8 cellular contexts compared by ENCODE assay signal in genomic region chr1:146443871-146444222, GRCh38.
DNase-seq lines count a peak whose midpoint lies in the region; ATAC-seq and TF ChIP-seq lines count a peak whose summit lies in the region.
"Not testable (repeated sequence)": the region's sequence is repeated elsewhere in the genome, so short reads cannot be mapped to it uniquely, and the experiment has no call there.

No MANE protein-coding gene starts in this region.

- peak in 1 of 6 experiments; percentile 3 for TF ChIP-seq CTCF in Peyer's patch (IDR thresholded peaks at IDR 0.05)

- not testable (repeated sequence) for TF ChIP-seq POLR2A in Peyer's patch (IDR thresholded peaks at IDR 0.05)

- intact Hi-C loops in Right ventricle myocardium inferior (cut with DNase I); aorta (cut with DNase I): not testable (repeated sequence)

- peak overlapping the region in 2 of 4 donors; percentile 42 to 43 for H3K4me3 ChIP-seq in Peyer's patch
- H3K4me3 ChIP-seq in mucosa of rectum (ENCODE audit: low read length in 2 of 2), result peak overlapping the region; percentile 23 to 63
- not testable (repeated sequence) for H3K4me3 ChIP-seq in aorta (ENCODE audit: low read length in 2 of 2)

- ATAC-seq in activated T-cell treated with anti-CD3 and anti-CD28 coated beads, Interleukin-2, amount 50 U/mL, for 4 hours; Right ventricle myocardium inferior; aorta (ENCODE audit: low FRiP score): not testable (repeated sequence)

- not testable (repeated sequence) for H3K27ac ChIP-seq in Peyer's patch; mucosa of rectum (ENCODE audit: low read depth in 2 of 2, low read length in 2 of 2); aorta (ENCODE audit: low read depth in 1 of 2, low read length in 2 of 2)

- H3K9me3 Mint-ChIP-seq in activated T-cell treated with anti-CD3 and anti-CD28 coated beads, Interleukin-2, amount 50 U/mL, for 4 hours, result not testable (repeated sequence)

- H3K9ac ChIP-seq in ES-I3 (ENCODE audit: low read depth, low read length), result peak overlapping the region; percentile 26; the same call in 1 of the 2 replicates
- not testable (repeated sequence) for H3K9ac ChIP-seq in mucosa of rectum (ENCODE audit: low read depth in 1 of 2, low read length in 2 of 2)

- H3K4me1 Mint-ChIP-seq in activated T-cell treated with anti-CD3 and anti-CD28 coated beads, Interleukin-2, amount 50 U/mL, for 4 hours (ENCODE audit: low read depth), result not testable (repeated sequence)

- H3K27me3 Mint-ChIP-seq in activated T-cell treated with anti-CD3 and anti-CD28 coated beads, Interleukin-2, amount 50 U/mL, for 4 hours (ENCODE audit: low read depth), result not testable (repeated sequence)

- not testable (repeated sequence) for H3K36me3 ChIP-seq in ES-I3 (ENCODE audit: insufficient read depth, low read length); Peyer's patch; mucosa of rectum (ENCODE audit: control insufficient read depth in 2 of 2, insufficient read depth in 2 of 2, low read length in 2 of 2); aorta (ENCODE audit: control insufficient read depth in 1 of 2, insufficient read depth in 2 of 2, low read length in 1 of 2)

- peak overlapping the region; percentile 69 for H3K4me3 Mint-ChIP-seq in activated T-cell treated with anti-CD3 and anti-CD28 coated beads, Interleukin-2, amount 50 U/mL, for 4 hours

- DNase-seq in Peyer's patch (peak in 2 of 3 donors; percentile 52 to 59), cerebellar cortex (ENCODE audit: low spot score) (peak; percentile 11), Right ventricle myocardium inferior (ENCODE audit: missing footprints) (peak; percentile 41), aorta (peak; percentile 49 to 69)
- peak; percentile 20 for DNase-seq in activated T-cell treated with anti-CD3 and anti-CD28 coated beads, Interleukin-2, amount 50 U/mL, for 4 hours
- peak; percentile 4 to 9 for DNase-seq in stimulated activated CD4-positive, alpha-beta T cell treated with anti-CD3 and anti-CD28 coated beads, Interleukin-15, amount 100 ng/mL, for 1 hour (ENCODE audit: low read depth in 1 of 2, low spot score in 1 of 2)

- H3K9me3 ChIP-seq in ES-I3 (ENCODE audit: control insufficient read depth, insufficient read depth, low read length); Peyer's patch; mucosa of rectum (ENCODE audit: control insufficient read depth in 2 of 2, low read length in 2 of 2); aorta (ENCODE audit: control insufficient read depth, low read length): not testable (repeated sequence)

- not testable (repeated sequence) for H3K27me3 ChIP-seq in Peyer's patch; mucosa of rectum (ENCODE audit: control insufficient read depth in 2 of 2, insufficient read depth in 2 of 2, low read length in 2 of 2); aorta (ENCODE audit: control insufficient read depth in 1 of 2, insufficient read depth in 2 of 2, low read length in 1 of 2)

- H3K36me3 Mint-ChIP-seq in activated T-cell treated with anti-CD3 and anti-CD28 coated beads, Interleukin-2, amount 50 U/mL, for 4 hours (ENCODE audit: insufficient read depth), result not testable (repeated sequence)

- not testable (repeated sequence) for H3K4me1 ChIP-seq in ES-I3 (ENCODE audit: insufficient read depth, low read length); Peyer's patch; mucosa of rectum (ENCODE audit: control insufficient read depth in 2 of 2, insufficient read depth in 2 of 2, low read length in 2 of 2); aorta (ENCODE audit: control insufficient read depth in 1 of 2, insufficient read depth in 2 of 2, low read length in 2 of 2)

- WGBS in aorta, 2 donors, result 0% methylated on average over 16 to 18 of the region's 23 CpGs

Comparison
In these comparisons a context has a peak if more than half of its experiments do, and no peak if none do; other contexts are left out.
1. DNase-seq: peak in every context shown above with its lines; median percentile 59 in aorta; 56 in Peyer's patch; 41 in Right ventricle myocardium inferior; 20 in activated T-cell treated with anti-CD3 and anti-CD28 coated beads, Interleukin-2, amount 50 U/mL, for 4 hours; 11 in cerebellar cortex; 6 in stimulated activated CD4-positive, alpha-beta T cell treated with anti-CD3 and anti-CD28 coated beads, Interleukin-15, amount 100 ng/mL, for 1 hour.